ENCODE assay signal across 8 cellular contexts in genomic region chr18:76922107-76922506, GRCh38.
DNase-seq lines count a peak whose midpoint lies in the region; ATAC-seq and TF ChIP-seq lines count a peak whose summit lies in the region.

No MANE protein-coding gene starts in this region.

- no peak overlapping the region for H3K27ac ChIP-seq in tibial artery

- H3K9me3 ChIP-seq in tibial artery: no peaks in the 10 kb centered on the region

- H3K27ac Mint-ChIP-seq in activated CD4-positive, alpha-beta T cell treated with anti-CD3 and anti-CD28 coated beads, Interleukin-2, amount 10 ng/mL, durations not matched to agents 24 days and 14 days: peak overlapping the region; percentile 18

- H3K27me3 Mint-ChIP-seq in activated CD4-positive, alpha-beta T cell treated with anti-CD3 and anti-CD28 coated beads, Interleukin-2, amount 10 ng/mL, durations not matched to agents 24 days and 14 days: no peaks in the 10 kb centered on the region

- peaks cover 14% of the 10 kb centered on the region for H3K4me1 Mint-ChIP-seq in activated CD4-positive, alpha-beta T cell treated with anti-CD3 and anti-CD28 coated beads, Interleukin-2, amount 10 ng/mL, durations not matched to agents 24 days and 14 days

- intact Hi-C loops in activated CD4-positive, alpha-beta T cell treated with anti-CD3 and anti-CD28 coated beads, Interleukin-2, amount 10 ng/mL, durations not matched to agents 24 days and 14 days (cut with micrococcal nuclease): loop anchor here (1.0 to 2.0 kb wide), 2 partner anchors 61 to 729 kb away; no protein-coding TSS in a partner anchor
- intact Hi-C loops in tibial artery (cut with DNase I; ENCODE audit: low total_unique reads): no loop called here

- peaks cover 53% of the 10 kb centered on the region for H3K36me3 Mint-ChIP-seq in activated CD4-positive, alpha-beta T cell treated with anti-CD3 and anti-CD28 coated beads, Interleukin-2, amount 10 ng/mL, durations not matched to agents 24 days and 14 days (ENCODE audit: low read depth)

- TF ChIP-seq CTCF in tibial artery (IDR thresholded peaks at IDR 0.05): peak; percentile 8 to 20

- H3K36me3 ChIP-seq in tibial artery: peaks cover 61 to 73% (median 68%) of the 10 kb centered on the region in 3 donors

- peak; percentile 96 for ATAC-seq in GM18505 (IDR thresholded peaks at IDR 0.05; ENCODE audit: unreplicated experiment)
- peak; percentile 98 for ATAC-seq in HG02938 (IDR thresholded peaks at IDR 0.05; ENCODE audit: unreplicated experiment)

- no peak overlapping the region for H3K4me3 ChIP-seq in tibial artery

- DNase-seq in ACHN (peak; percentile 9), NCI-H2081 (lab: John Stamatoyannopoulos, UW) (peak; percentile 71 to 74), myocyte (ENCODE audit: low read depth) (peak; percentile 58), tibial artery (peak in 1 of 2 donors; percentile 43)
- DNase-seq in activated CD4-positive, alpha-beta T cell treated with anti-CD3 and anti-CD28 coated beads, Interleukin-2, amount 10 ng/mL, durations not matched to agents 24 days and 14 days: peak; percentile 88
- DNase-seq in effector CD8-positive, alpha-beta T cell (lab: John Stamatoyannopoulos, UW): peak; percentile 8

- no peaks in the 10 kb centered on the region for H3K9me3 Mint-ChIP-seq in activated CD4-positive, alpha-beta T cell treated with anti-CD3 and anti-CD28 coated beads, Interleukin-2, amount 10 ng/mL, durations not matched to agents 24 days and 14 days

- in situ Hi-C loops in ACHN (cut with HindIII; ENCODE audit: low pct_ligation_motif_present, low pct_unique_long_range_greater_than_20kb, low sequenced_read_pairs): no loop called here

- H3K4me1 ChIP-seq in tibial artery: no peaks in the 10 kb centered on the region

- H3K27me3 ChIP-seq in tibial artery: no peaks in the 10 kb centered on the region

- no peak for TF ChIP-seq POLR2A in GM18505 (IDR thresholded peaks at IDR 0.05; ENCODE audit: borderline replicate concordance, extremely low read depth, insufficient read depth, insufficient read length)

- H3K4me3 Mint-ChIP-seq in activated CD4-positive, alpha-beta T cell treated with anti-CD3 and anti-CD28 coated beads, Interleukin-2, amount 10 ng/mL, durations not matched to agents 24 days and 14 days: no peak overlapping the region
